1 cellular context compared by ENCODE assay signal in genomic region chr2:112642961-112643360, GRCh38.
TF ChIP-seq lines count a peak whose summit lies in the region.

No MANE protein-coding gene starts in this region.

TF ChIP-seq in IMR-90, 13 proteins besides CTCF, POLR2A, EP300 and RAD21:
- TF ChIP-seq CEBPB (IDR thresholded peaks at IDR 0.05; ENCODE audit: low read depth, low read length) (no peak), CHD1 (IDR thresholded peaks at IDR 0.05; ENCODE audit: low read depth, low read length) (no peak), SMC3 (IDR thresholded peaks at IDR 0.05; ENCODE audit: low read depth, low read length) (no peak), MAFK (IDR thresholded peaks at IDR 0.05; ENCODE audit: low read depth, low read length) (no peak), RFX5 (IDR thresholded peaks at IDR 0.05; ENCODE audit: low read depth, low read length) (no peak), MAZ (IDR thresholded peaks at IDR 0.05; ENCODE audit: borderline replicate concordance, low read depth, low read length) (no peak), FOS (IDR thresholded peaks at IDR 0.05; ENCODE audit: low read depth, low read length) (no peak; the same call in 1 of the 2 replicates), NFE2L2 (IDR thresholded peaks at IDR 0.05; ENCODE audit: low read depth, low read length) (no peak), MXI1 (IDR thresholded peaks at IDR 0.05; ENCODE audit: borderline replicate concordance, low read depth, low read length) (no peak), BHLHE40 (IDR thresholded peaks at IDR 0.05; ENCODE audit: low read depth, low read length) (no peak), RCOR1 (IDR thresholded peaks at IDR 0.05; ENCODE audit: insufficient replicate concordance, low read length) (no peak)
- TF ChIP-seq, protein P1, sequence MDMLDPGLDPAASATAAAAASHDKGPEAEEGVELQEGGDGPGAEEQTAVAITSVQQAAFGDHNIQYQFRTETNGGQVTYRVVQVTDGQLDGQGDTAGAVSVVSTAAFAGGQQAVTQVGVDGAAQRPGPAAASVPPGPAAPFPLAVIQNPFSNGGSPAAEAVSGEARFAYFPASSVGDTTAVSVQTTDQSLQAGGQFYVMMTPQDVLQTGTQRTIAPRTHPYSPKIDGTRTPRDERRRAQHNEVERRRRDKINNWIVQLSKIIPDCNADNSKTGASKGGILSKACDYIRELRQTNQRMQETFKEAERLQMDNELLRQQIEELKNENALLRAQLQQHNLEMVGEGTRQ (IDR thresholded peaks at IDR 0.05; ENCODE audit: low read depth, low read length) = no peak
- TF ChIP-seq, protein P2, sequence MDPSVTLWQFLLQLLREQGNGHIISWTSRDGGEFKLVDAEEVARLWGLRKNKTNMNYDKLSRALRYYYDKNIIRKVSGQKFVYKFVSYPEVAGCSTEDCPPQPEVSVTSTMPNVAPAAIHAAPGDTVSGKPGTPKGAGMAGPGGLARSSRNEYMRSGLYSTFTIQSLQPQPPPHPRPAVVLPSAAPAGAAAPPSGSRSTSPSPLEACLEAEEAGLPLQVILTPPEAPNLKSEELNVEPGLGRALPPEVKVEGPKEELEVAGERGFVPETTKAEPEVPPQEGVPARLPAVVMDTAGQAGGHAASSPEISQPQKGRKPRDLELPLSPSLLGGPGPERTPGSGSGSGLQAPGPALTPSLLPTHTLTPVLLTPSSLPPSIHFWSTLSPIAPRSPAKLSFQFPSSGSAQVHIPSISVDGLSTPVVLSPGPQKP (IDR thresholded peaks at IDR 0.05; ENCODE audit: borderline replicate concordance, low read depth, low read length) = no peak
